In genomic region chr9:128505414-128505765, GRCh38 we compare ENCODE assay signal across 1 cellular context.
TF ChIP-seq lines count a peak whose summit lies in the region.

No MANE protein-coding gene starts in this region.

TF ChIP-seq in endothelial cell of umbilical vein, 7 proteins besides CTCF, POLR2A, EP300 and RAD21:
- no peak for TF ChIP-seq GATA2 (IDR thresholded peaks at IDR 0.05; ENCODE audit: insufficient read depth, insufficient read length, low read depth, low read length)
- TF ChIP-seq EZH2 (IDR thresholded peaks at IDR 0.05; ENCODE audit: borderline replicate concordance, low read depth, low read length, severe bottlenecking) = no peak
- no peak for TF ChIP-seq JUN (IDR thresholded peaks at IDR 0.05; ENCODE audit: borderline replicate concordance, insufficient read depth, insufficient read length, low read depth)
- no peak for TF ChIP-seq POLR2AphosphoS5 (IDR thresholded peaks at IDR 0.05; ENCODE audit: insufficient read depth, low read depth, low read length)
- no peak for TF ChIP-seq FOS (IDR thresholded peaks at IDR 0.05; ENCODE audit: borderline replicate concordance, insufficient read depth, low read length)
- TF ChIP-seq MAX (IDR thresholded peaks at IDR 0.05; ENCODE audit: insufficient read depth, insufficient read length) = no peak
- TF ChIP-seq MYC (IDR thresholded peaks at IDR 0.05; ENCODE audit: low read depth, low read length) = no peak
